In the genomic region with DNA sequence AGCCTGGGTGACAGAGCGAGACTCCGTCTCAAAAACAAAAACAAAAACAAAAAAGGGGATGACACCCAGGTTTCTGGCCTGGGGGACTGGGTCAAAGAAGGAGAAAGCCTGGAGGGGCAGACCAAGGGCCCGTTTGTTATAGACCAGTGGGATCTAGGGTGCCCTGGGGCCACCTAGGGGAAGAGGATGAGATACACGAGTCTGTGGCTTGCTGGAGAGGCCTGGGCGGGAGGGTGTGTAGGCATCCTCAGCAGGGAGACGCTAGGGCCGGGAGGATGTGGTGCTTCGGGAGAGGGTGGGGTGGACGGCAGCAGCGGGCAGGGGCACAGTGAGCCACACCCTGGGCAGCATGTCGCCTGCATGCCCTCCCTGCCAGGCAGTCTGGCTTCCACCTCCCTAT, we compare ENCODE assay signal across 1 cellular context.
TF ChIP-seq lines count a peak whose summit lies in the region.

No MANE protein-coding gene starts in this region.

TF ChIP-seq in GM12878, 131 proteins besides CTCF, POLR2A, EP300 and RAD21:
- no peak for TF ChIP-seq IRF4 (IDR thresholded peaks at IDR 0.05; ENCODE audit: low read depth, low read length)
- no peak for TF ChIP-seq SRF (IDR thresholded peaks at IDR 0.05; ENCODE audit: low read depth in 2 of 2, low read length in 2 of 2)
- no peak for TF ChIP-seq PAX8 (IDR thresholded peaks at IDR 0.05)
- TF ChIP-seq SP1 (IDR thresholded peaks at IDR 0.05; ENCODE audit: low read depth, low read length) = no peak
- no peak for TF ChIP-seq STAT1 (conservative IDR thresholded peaks at IDR 0.05)
- TF ChIP-seq, protein P1, sequence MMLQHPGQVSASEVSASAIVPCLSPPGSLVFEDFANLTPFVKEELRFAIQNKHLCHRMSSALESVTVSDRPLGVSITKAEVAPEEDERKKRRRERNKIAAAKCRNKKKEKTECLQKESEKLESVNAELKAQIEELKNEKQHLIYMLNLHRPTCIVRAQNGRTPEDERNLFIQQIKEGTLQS (IDR thresholded peaks at IDR 0.05; ENCODE audit: borderline replicate concordance, extremely low read depth, low read depth, low read length) = no peak
- no peak for TF ChIP-seq JUNB (IDR thresholded peaks at IDR 0.05)
- TF ChIP-seq, protein P2, sequence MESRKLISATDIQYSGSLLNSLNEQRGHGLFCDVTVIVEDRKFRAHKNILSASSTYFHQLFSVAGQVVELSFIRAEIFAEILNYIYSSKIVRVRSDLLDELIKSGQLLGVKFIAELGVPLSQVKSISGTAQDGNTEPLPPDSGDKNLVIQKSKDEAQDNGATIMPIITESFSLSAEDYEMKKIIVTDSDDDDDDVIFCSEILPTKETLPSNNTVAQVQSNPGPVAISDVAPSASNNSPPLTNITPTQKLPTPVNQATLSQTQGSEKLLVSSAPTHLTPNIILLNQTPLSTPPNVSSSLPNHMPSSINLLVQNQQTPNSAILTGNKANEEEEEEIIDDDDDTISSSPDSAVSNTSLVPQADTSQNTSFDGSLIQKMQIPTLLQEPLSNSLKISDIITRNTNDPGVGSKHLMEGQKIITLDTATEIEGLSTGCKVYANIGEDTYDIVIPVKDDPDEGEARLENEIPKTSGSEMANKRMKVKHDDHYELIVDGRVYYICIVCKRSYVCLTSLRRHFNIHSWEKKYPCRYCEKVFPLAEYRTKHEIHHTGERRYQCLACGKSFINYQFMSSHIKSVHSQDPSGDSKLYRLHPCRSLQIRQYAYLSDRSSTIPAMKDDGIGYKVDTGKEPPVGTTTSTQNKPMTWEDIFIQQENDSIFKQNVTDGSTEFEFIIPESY (IDR thresholded peaks at IDR 0.05) = no peak
- no peak for TF ChIP-seq LARP7 (IDR thresholded peaks at IDR 0.05)
- TF ChIP-seq, protein P3, sequence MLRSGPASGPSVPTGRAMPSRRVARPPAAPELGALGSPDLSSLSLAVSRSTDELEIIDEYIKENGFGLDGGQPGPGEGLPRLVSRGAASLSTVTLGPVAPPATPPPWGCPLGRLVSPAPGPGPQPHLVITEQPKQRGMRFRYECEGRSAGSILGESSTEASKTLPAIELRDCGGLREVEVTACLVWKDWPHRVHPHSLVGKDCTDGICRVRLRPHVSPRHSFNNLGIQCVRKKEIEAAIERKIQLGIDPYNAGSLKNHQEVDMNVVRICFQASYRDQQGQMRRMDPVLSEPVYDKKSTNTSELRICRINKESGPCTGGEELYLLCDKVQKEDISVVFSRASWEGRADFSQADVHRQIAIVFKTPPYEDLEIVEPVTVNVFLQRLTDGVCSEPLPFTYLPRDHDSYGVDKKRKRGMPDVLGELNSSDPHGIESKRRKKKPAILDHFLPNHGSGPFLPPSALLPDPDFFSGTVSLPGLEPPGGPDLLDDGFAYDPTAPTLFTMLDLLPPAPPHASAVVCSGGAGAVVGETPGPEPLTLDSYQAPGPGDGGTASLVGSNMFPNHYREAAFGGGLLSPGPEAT (IDR thresholded peaks at IDR 0.05; ENCODE audit: low read depth) = no peak
- TF ChIP-seq ASH2L (IDR thresholded peaks at IDR 0.05; ENCODE audit: borderline replicate concordance, low read depth) = no peak
- no peak for TF ChIP-seq ZNF274 (IDR thresholded peaks at IDR 0.05; ENCODE audit: insufficient read depth, insufficient read length)
